In genomic region chr13:99969934-99970760, GRCh38 we compare ENCODE assay signal across 9 cellular contexts. TPM values are rescaled to one million over a fixed set of nuclear protein-coding genes. Genes with fewer than 3 reads are reported as not detected.
DNase-seq lines count a peak whose midpoint lies in the region; ATAC-seq, FAIRE-seq and TF ChIP-seq lines count a peak whose summit lies in the region.
"Had no signal": no experiment of that assay in that cellular context is flagged by ENCODE, and none has a peak within 500 bp of the region (broad histone marks: within the 10 kb centered on the region; RNA-seq: fewer than 3 reads in every experiment).

No MANE protein-coding gene starts in this region.

- H3K4me1 ChIP-seq in OCI-LY3 (ENCODE audit: low read length), result peaks cover 6% of the 10 kb centered on the region; the same call in 1 of the 2 replicates
- H3K4me1 ChIP-seq in breast epithelium, result peaks cover 0 to 17% of the 10 kb centered on the region in 2 donors
- peaks cover 12 to 20% of the 10 kb centered on the region in 2 donors for H3K4me1 ChIP-seq in mucosa of rectum (ENCODE audit: control insufficient read depth in 2 of 2, insufficient read depth in 2 of 2, low read length in 2 of 2)

- H2AFZ ChIP-seq in OCI-LY3 (ENCODE audit: low read depth, low read length), result peak overlapping the region; percentile 82; the same call in 1 of the 2 replicates

- ATAC-seq in GM18511 (IDR thresholded peaks at IDR 0.05; ENCODE audit: unreplicated experiment) (peak; percentile 30), HG02870 (IDR thresholded peaks at IDR 0.05; ENCODE audit: unreplicated experiment) (no peak), HG03457 (IDR thresholded peaks at IDR 0.05; ENCODE audit: unreplicated experiment) (no peak)

- H3K27ac ChIP-seq in OCI-LY3 (ENCODE audit: low read length) (no peak overlapping the region), breast epithelium (no peak overlapping the region), mucosa of rectum (ENCODE audit: low read depth in 2 of 2, low read length in 2 of 2) (no peak overlapping the region)

- H3K9ac ChIP-seq in OCI-LY3 (ENCODE audit: low read length), result peak overlapping the region; percentile 49
- no peak overlapping the region for H3K9ac ChIP-seq in mucosa of rectum (ENCODE audit: low read depth in 1 of 2, low read length in 2 of 2)

- FAIRE-seq in GM12892 (lab: Jason Lieb, UNC), result no peak

- 0 out of 2 replicates have a peak, but pooled peaks have one; percentile 6 for TF ChIP-seq CTCF in OCI-LY3 (IDR thresholded peaks at IDR 0.05; ENCODE audit: low read depth, low read length)
- TF ChIP-seq CTCF in breast epithelium (IDR thresholded peaks at IDR 0.05), result no peak

- H3K9me3 ChIP-seq in OCI-LY3 (ENCODE audit: insufficient read depth, low read length) (no peaks in the 10 kb centered on the region), breast epithelium (no peaks in the 10 kb centered on the region), mucosa of rectum (ENCODE audit: control insufficient read depth in 2 of 2, low read length in 2 of 2) (no peaks in the 10 kb centered on the region)

- H4K20me1 ChIP-seq in OCI-LY3 (ENCODE audit: insufficient read depth, low read length), result no peaks in the 10 kb centered on the region

- H3K36me3 ChIP-seq in OCI-LY3 (replicated peaks; ENCODE audit: low read depth, low read length) (no peaks in the 10 kb centered on the region), breast epithelium (no peaks in the 10 kb centered on the region), mucosa of rectum (ENCODE audit: control insufficient read depth in 2 of 2, insufficient read depth in 2 of 2, low read length in 2 of 2) (no peaks in the 10 kb centered on the region)

- H3K4me3 ChIP-seq in OCI-LY3 (ENCODE audit: low read length) (peak overlapping the region; percentile 88), breast epithelium (peak overlapping the region; percentile 2 to 69 (median 39)), mucosa of rectum (ENCODE audit: low read length in 2 of 2) (peak overlapping the region; percentile 38 to 60)

- no peaks in the 10 kb centered on the region for H3K27me3 ChIP-seq in OCI-LY3 (ENCODE audit: low read depth, low read length)
- H3K27me3 ChIP-seq in breast epithelium, result peaks cover 25 to 93% of the 10 kb centered on the region in 2 donors
- peaks cover 67 to 83% of the 10 kb centered on the region in 2 donors for H3K27me3 ChIP-seq in mucosa of rectum (ENCODE audit: control insufficient read depth in 2 of 2, insufficient read depth in 2 of 2, low read length in 2 of 2)

- DNase-seq in A172 (ENCODE audit: low spot score), result peak; percentile 53
- DNase-seq in breast epithelium (ENCODE audit: low spot score in 2 of 2), result no peak
- DNase-seq in GM12892 (ENCODE audit: insufficient read length), result no peak

- H3K4me2 ChIP-seq in OCI-LY3 (ENCODE audit: low read length), result peak overlapping the region; percentile 86

- TF ChIP-seq POLR2A in breast epithelium (IDR thresholded peaks at IDR 0.05) (no peak), GM12892 (IDR thresholded peaks at IDR 0.05; ENCODE audit: low read depth, low read length) (no peak)

- intact Hi-C loops in breast epithelium (cut with DNase I; ENCODE audit: low total_unique reads), result no loop called here

- H3K79me2 ChIP-seq in OCI-LY3 (ENCODE audit: low read length), result no peaks in the 10 kb centered on the region

RNA-seq across cellular contexts. Expression of gene ZIC5, which starts 1.4 kb away (rescaled TPM):
- 1.5 and 2.4 TPM in 2 replicates for total RNA-seq in A172 (2014; rRNA removed; shearing (Covaris generic))
- total RNA-seq in breast epithelium, result not detected
- not detected for polyA plus RNA-seq in GM12892 (2012; ENCODE audit: missing spikeins)

RNA-seq across cellular contexts. Expression of gene ZIC2, which starts 11.4 kb away (rescaled TPM):
- total RNA-seq in A172 (2014; rRNA removed; shearing (Covaris generic)), result 4.7 and 5.5 TPM in 2 replicates
- total RNA-seq in breast epithelium, result under 1 TPM in 1 of 3 donors, not detected in 2; 0.15 TPM
- not detected for polyA plus RNA-seq in GM12892 (2012; ENCODE audit: missing spikeins)
- total RNA-seq: subcutaneous adipose tissue had no signal
